ENCODE assay signal across 20 cellular contexts in genomic region chr3:4163006-4163405, GRCh38.
DNase-seq lines count a peak whose midpoint lies in the region; ATAC-seq lines count a peak whose summit lies in the region.
"Had no signal": no experiment of that assay in that cellular context is flagged by ENCODE, and none has a peak within 500 bp of the region (broad histone marks: within the 10 kb centered on the region; RNA-seq: fewer than 3 reads in every experiment).

No MANE protein-coding gene starts in this region.

- H3K36me3 ChIP-seq in neuronal stem cell (replicated peaks in 1 of 2; ENCODE audit: control insufficient read depth in 2 of 2, insufficient read depth in 2 of 2, low read length in 2 of 2): no peaks in the 10 kb centered on the region
- H3K36me3 ChIP-seq: BLaER1 had no signal

- WGBS in neuronal stem cell (ENCODE audit: extremely low coverage in 2 of 2, insufficient read length in 2 of 2, insufficient replicate concordance in 1 of 2), 2 donors: no CpG with 5 or more reads among the region's 2 CpGs

- H3K9me3 ChIP-seq in neuronal stem cell (replicated peaks in 1 of 2; ENCODE audit: control insufficient read depth in 2 of 2, insufficient read depth in 1 of 2, low read depth in 1 of 2, low read length in 2 of 2): no peaks in the 10 kb centered on the region
- H3K9me3 ChIP-seq: Caco-2 had no signal

- H3K4me3 ChIP-seq in neuronal stem cell (ENCODE audit: low read length in 2 of 2): no peak overlapping the region
- H3K4me3 ChIP-seq: BLaER1, GM23338 had no signal

- H3K4ac ChIP-seq in neuronal stem cell (ENCODE audit: low read length): no peak overlapping the region

- H2BK5ac ChIP-seq in neuronal stem cell (ENCODE audit: low read length): no peak overlapping the region

- H2BK120ac ChIP-seq in neuronal stem cell (ENCODE audit: low read depth, low read length): no peak overlapping the region

- H4K91ac ChIP-seq in neuronal stem cell (ENCODE audit: low read depth, low read length, poor library complexity): no peak overlapping the region

- H2AK5ac ChIP-seq in neuronal stem cell (ENCODE audit: low read depth, low read length): no peak overlapping the region

- H3K4me1 ChIP-seq in neuronal stem cell (ENCODE audit: control insufficient read depth in 2 of 2, insufficient read depth in 1 of 2, low read depth in 1 of 2, low read length in 2 of 2): peaks cover 0 to 9% of the 10 kb centered on the region in 2 donors
- H3K4me1 ChIP-seq: BLaER1, Caco-2 had no signal

- H3K27ac ChIP-seq in neuronal stem cell (replicated peaks; ENCODE audit: low read length): no peak overlapping the region
- H3K27ac ChIP-seq: 22Rv1, BLaER1, C4-2B had no signal

- no peak overlapping the region for H3K23ac ChIP-seq in neuronal stem cell (ENCODE audit: low read depth, low read length, poor library complexity)

- no peak overlapping the region for H3K9ac ChIP-seq in neuronal stem cell (ENCODE audit: low read depth, low read length, poor library complexity)
- H3K9ac ChIP-seq: BLaER1 had no signal

- H3K14ac ChIP-seq in neuronal stem cell (ENCODE audit: low read length): no peak overlapping the region

- H4K8ac ChIP-seq in neuronal stem cell (ENCODE audit: low read depth, low read length): no peak overlapping the region

- ATAC-seq in HG03135 (IDR thresholded peaks at IDR 0.05; ENCODE audit: unreplicated experiment): no peak
- ATAC-seq: CD8-positive, alpha-beta T cell; GM23338; HCT116 had no signal

- H3K4me2 ChIP-seq in neuronal stem cell (ENCODE audit: insufficient read depth, low read length, poor library complexity, severe bottlenecking): peak overlapping the region; percentile 4
- H3K4me2 ChIP-seq: BLaER1, GM23338 had no signal

- no peak overlapping the region for H2BK12ac ChIP-seq in neuronal stem cell (ENCODE audit: low read length)

- no peaks in the 10 kb centered on the region for H3K27me3 ChIP-seq in neuronal stem cell (ENCODE audit: control insufficient read depth in 3 of 3, insufficient read depth in 3 of 3, low read depth in 1 of 3, low read length in 3 of 3)
- H3K27me3 ChIP-seq: BLaER1 had no signal

- peak; percentile 0 for DNase-seq in DMS53 (lab: John Stamatoyannopoulos, UW)
- DNase-seq in DMS53 treated with DMSO at 0.1 percent for 48 hours (lab: John Stamatoyannopoulos, UW; ENCODE audit: unreplicated experiment): no peak
- peak; percentile 20 for DNase-seq in NCI-H2171 treated with DMSO at 0.1 percent for 48 hours (lab: John Stamatoyannopoulos, UW)
- DNase-seq in NCI-H2171 (lab: John Stamatoyannopoulos, UW): no peak
- peak; percentile 48 for DNase-seq in neuronal stem cell (ENCODE audit: low spot score)
- no peak for DNase-seq in NCI-H82 treated with DMSO at 0.1 percent for 48 hours (lab: John Stamatoyannopoulos, UW; ENCODE audit: unreplicated experiment)
- DNase-seq in cerebellum (ENCODE audit: low spot score): no peak
- DNase-seq: Caco-2; CD4-positive, CD25-positive, alpha-beta regulatory T cell; CD8-positive, alpha-beta T cell; DMS153; DMS79 treated with DMSO at 0.1 percent for 48 hours; GF-D8; H9 had no signal

- H3K18ac ChIP-seq in neuronal stem cell (ENCODE audit: low read length): no peak overlapping the region

- no peaks in the 10 kb centered on the region for H3K79me1 ChIP-seq in neuronal stem cell (ENCODE audit: low read depth, low read length)

- H2BK15ac ChIP-seq in neuronal stem cell (ENCODE audit: low read length): no peak overlapping the region

- H2AFZ ChIP-seq in neuronal stem cell (ENCODE audit: low read length): no peak overlapping the region
- H2AFZ ChIP-seq: GM23338 had no signal

Comparison
In these comparisons a context has a peak if more than half of its experiments do, and no peak if none do; other contexts are left out.
1. DNase-seq: peak in DMS53 (single experiment), NCI-H2171 treated with DMSO at 0.1 percent for 48 hours (single experiment) and neuronal stem cell (single experiment); none in DMS53 treated with DMSO at 0.1 percent for 48 hours (single experiment), NCI-H2171 (single experiment), NCI-H82 treated with DMSO at 0.1 percent for 48 hours (single experiment) and cerebellum (single experiment).